In the genomic region with DNA sequence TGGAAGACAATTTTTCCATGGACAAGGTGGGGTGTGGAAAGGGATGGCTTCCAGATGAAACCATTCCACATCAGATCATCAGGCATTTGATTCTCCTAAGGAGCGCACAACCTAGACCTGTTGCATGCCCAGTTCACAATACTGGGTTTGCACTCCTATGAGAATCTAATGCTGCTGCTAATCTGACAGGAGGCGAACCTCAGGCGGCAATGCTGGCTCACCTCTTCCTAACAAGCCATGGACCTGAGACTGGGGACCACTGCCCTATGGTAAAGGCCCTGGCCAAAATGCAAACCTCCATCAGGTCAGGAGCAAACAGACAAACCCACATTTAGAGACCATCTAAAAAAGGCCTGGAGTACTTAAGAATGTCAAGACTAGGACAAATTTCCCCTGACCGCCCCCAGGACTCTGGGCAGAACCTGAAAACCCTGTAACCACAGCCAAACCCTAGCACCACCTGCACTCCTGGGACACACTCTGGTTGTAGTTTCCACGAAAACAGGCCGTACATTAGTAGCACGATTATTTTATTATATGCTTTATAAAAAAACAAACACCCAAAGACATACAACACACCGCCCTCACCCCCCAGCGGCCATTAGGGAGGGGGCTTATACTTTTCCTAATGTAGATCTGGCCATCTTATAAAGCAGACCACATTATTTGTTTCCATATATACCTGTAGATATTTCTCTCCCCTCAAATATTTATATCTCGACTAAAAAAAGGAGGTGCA, we compare ENCODE assay signal across 23 cellular contexts. TPM values are rescaled to one million over a fixed set of nuclear protein-coding genes. Genes with fewer than 3 reads are reported as not detected.
DNase-seq lines count a peak whose midpoint lies in the region; ATAC-seq and TF ChIP-seq lines count a peak whose summit lies in the region.
"Had no signal": no experiment of that assay in that cellular context is flagged by ENCODE, and none has a peak within 500 bp of the region (broad histone marks: within the 10 kb centered on the region; RNA-seq: fewer than 3 reads in every experiment).

No MANE protein-coding gene starts in this region.

- no peak overlapping the region for H3K9ac ChIP-seq in SK-N-MC (ENCODE audit: insufficient read length)

- H3K27me3 Mint-ChIP-seq in naive B cell, result no peaks in the 10 kb centered on the region
- H3K27me3 Mint-ChIP-seq: activated CD8-positive, alpha-beta T cell treated with anti-CD3 and anti-CD28 coated beads for 36 hours had no signal

- no peaks in the 10 kb centered on the region for H3K9me3 ChIP-seq in SK-N-MC (ENCODE audit: low read depth, low read length)
- H3K9me3 ChIP-seq: ovary, tibial artery had no signal

- H3K27ac ChIP-seq in SK-N-MC, result 0 out of 2 replicates have a peak overlapping the region, but pooled peaks have one; percentile 19
- H3K27ac ChIP-seq: ovary, skin epidermis, tibial artery had no signal

- TF ChIP-seq POLR2A in GM18505 (IDR thresholded peaks at IDR 0.05; ENCODE audit: borderline replicate concordance, extremely low read depth, insufficient read depth, insufficient read length), result peak; percentile 46

- peaks cover 6 to 10% of the 10 kb centered on the region in 2 donors for H3K36me3 Mint-ChIP-seq in naive B cell

- no peaks in the 10 kb centered on the region for H3K9me3 Mint-ChIP-seq in naive B cell
- H3K9me3 Mint-ChIP-seq: activated CD8-positive, alpha-beta T cell treated with anti-CD3 and anti-CD28 coated beads for 36 hours; mesothelial cell of epicardium had no signal

- H3K36me3 ChIP-seq in SK-N-MC (ENCODE audit: insufficient read depth, low read length), result peaks cover 63% of the 10 kb centered on the region
- H3K36me3 ChIP-seq: ovary had no signal

- H3K27ac Mint-ChIP-seq in naive B cell, result peak overlapping the region in 5 of 6 donors; percentile 9 to 84 (median 69)

- no peak overlapping the region for H3K4me3 Mint-ChIP-seq in naive B cell
- H3K4me3 Mint-ChIP-seq: activated CD8-positive, alpha-beta T cell treated with anti-CD3 and anti-CD28 coated beads for 36 hours; mesothelial cell of epicardium had no signal

- peaks cover 25 to 48% (median 33%) of the 10 kb centered on the region in 3 donors for H3K4me1 Mint-ChIP-seq in naive B cell

- no peak overlapping the region for H3K4me3 ChIP-seq in SK-N-MC
- H3K4me3 ChIP-seq: ovary, skin epidermis, tibial artery had no signal

- ATAC-seq in GM18505 (IDR thresholded peaks at IDR 0.05; ENCODE audit: unreplicated experiment) (no peak), naive B cell (ENCODE audit: low read depth in 2 of 2) (no peak)
- ATAC-seq: activated CD4-positive, CD25-positive, alpha-beta regulatory T cell treated with anti-CD3 and anti-CD28 coated beads, Interleukin-2, amount 50 U/mL, for 24 hours; activated CD8-positive, alpha-beta T cell treated with anti-CD3 and anti-CD28 coated beads for 36 hours; left ventricle myocardium superior had no signal

- peak; percentile 44 for DNase-seq in DMS 273 (lab: John Stamatoyannopoulos, UW; ENCODE audit: unreplicated experiment)
- no peak for DNase-seq in DMS 273 treated with DMSO at 0.1 percent for 48 hours (lab: John Stamatoyannopoulos, UW)
- no peak for DNase-seq in SK-N-MC (ENCODE audit: low read depth, low spot score)
- DNase-seq in naive B cell, result no peak
- no peak for DNase-seq in inferior parietal cortex (ENCODE audit: extremely low spot score)
- DNase-seq in T1000 (lab: John Stamatoyannopoulos, UW), result no peak
- DNase-seq in mesenteric fat pad (ENCODE audit: low spot score), result no peak
- DNase-seq: 8988T; activated CD8-positive, alpha-beta T cell treated with anti-CD3 and anti-CD28 coated beads for 36 hours; activated effector memory CD4-positive, alpha-beta T cell treated with anti-CD3 and anti-CD28 coated beads, Interleukin-2, amount 50 U/mL, for 16 hours; cerebellar nuclear complex; DMS53; IMR-90; left ventricle myocardium superior; NCI-H1105 treated with DMSO at 0.1 percent for 48 hours; NCI-H1930; NCI-H69; tibial artery had no signal

RNA-seq across cellular contexts. Expression of gene SNX5, which starts 27.3 kb away (rescaled TPM):
- 100 to 1,000 TPM; 102 to 151 (median 122) TPM for polyA plus RNA-seq in naive B cell (ENCODE audit: low read depth in 6 of 6)
- total RNA-seq in mesenteric fat pad, result 97.6 TPM

RNA-seq across cellular contexts. Expression of gene MGME1, which starts 27.6 kb away (rescaled TPM):
- polyA plus RNA-seq in naive B cell (ENCODE audit: low read depth in 6 of 6), result 10 to 100 TPM; 16.3 to 99.1 (median 43.2) TPM
- 10.6 TPM for total RNA-seq in mesenteric fat pad
